In genomic region chr6:56364482-56365313, GRCh38 we compare ENCODE assay signal across 14 cellular contexts.
DNase-seq lines count a peak whose midpoint lies in the region; ATAC-seq and TF ChIP-seq lines count a peak whose summit lies in the region.
"Had no signal": no experiment of that assay in that cellular context is flagged by ENCODE, and none has a peak within 500 bp of the region (broad histone marks: within the 10 kb centered on the region; RNA-seq: fewer than 3 reads in every experiment).

No MANE protein-coding gene starts in this region.

- H4K91ac ChIP-seq in IMR-90 (ENCODE audit: insufficient read depth, low read depth, low read length) (peak overlapping the region; percentile 44; the same call in 1 of the 2 replicates), mesenchymal stem cell (ENCODE audit: low read length) (no peak overlapping the region)

- H3K4me1 ChIP-seq in IMR-90 (ENCODE audit: control insufficient read depth, insufficient read depth, low read length) (0 out of 2 replicates have a peak, but pooled peaks cover 2% of the 10 kb centered on the region), mesenchymal stem cell (ENCODE audit: control insufficient read depth, insufficient read depth, low read depth, low read length) (peaks cover 1% of the 10 kb centered on the region), stomach (peaks cover 0 to 15% (median 7%) of the 10 kb centered on the region in 4 donors)

- dilution Hi-C loops in IMR-90 (cut with HindIII; ENCODE audit: low sequenced_read_pairs, unreplicated experiment), result loop anchor here (25.0 kb wide), 1 partner anchor 223 kb away; no protein-coding TSS in a partner anchor

- TF ChIP-seq CTCF in BJ (IDR thresholded peaks at IDR 0.05; ENCODE audit: insufficient read depth, low read depth, low read length) (no peak), IMR-90 (conservative IDR thresholded peaks at IDR 0.05; ENCODE audit: low read depth, low read length) (no peak), brain (conservative IDR thresholded peaks at IDR 0.05) (no peak), stomach (IDR thresholded peaks at IDR 0.05) (no peak)

- H3K14ac ChIP-seq in IMR-90 (replicated peaks; ENCODE audit: low read depth, low read length) (0 out of 2 replicates have a peak overlapping the region, but pooled peaks have one; percentile 15), mesenchymal stem cell (ENCODE audit: low read length in 2 of 2) (no peak overlapping the region)

- H4K8ac ChIP-seq in IMR-90 (ENCODE audit: low read depth in 2 of 2, low read length in 2 of 2) (no peak overlapping the region), mesenchymal stem cell (ENCODE audit: low read length) (no peak overlapping the region)

- peak overlapping the region in 1 of 5 experiments; percentile 11 for H3K4me3 Mint-ChIP-seq in brain
- H3K4me3 Mint-ChIP-seq: activated B cell treated with CpG ODN at 0.5 μM for 24 hours; effector memory CD8-positive, alpha-beta T cell; stimulated activated naive B cell treated with anti-CD40 and anti-IgM and Interleukin-4, amounts not matched to agents 10 μg/mL and 1 μg/mL and 100 μg/mL, for 72 hours had no signal

- H2BK20ac ChIP-seq in IMR-90 (ENCODE audit: low read depth, low read length), result peak overlapping the region; percentile 38; the same call in 1 of the 2 replicates

- H3K9me3 ChIP-seq in IMR-90 (ENCODE audit: control insufficient read depth, insufficient read depth, low read length), result no peaks in the 10 kb centered on the region
- no peaks in the 10 kb centered on the region for H3K9me3 ChIP-seq in mesenchymal stem cell (ENCODE audit: control insufficient read depth, low read length)
- H3K9me3 ChIP-seq in stomach, result no peaks in the 10 kb centered on the region

- no peak overlapping the region for H2BK120ac ChIP-seq in IMR-90 (ENCODE audit: low read depth, low read length)
- no peak overlapping the region for H2BK120ac ChIP-seq in mesenchymal stem cell (ENCODE audit: low read depth, low read length)

- H3K27ac Mint-ChIP-seq in brain, result peak overlapping the region in 3 of 5 experiments; percentile 11 to 44 (median 14)
- H3K27ac Mint-ChIP-seq: activated B cell treated with CpG ODN at 0.5 μM for 24 hours; effector memory CD8-positive, alpha-beta T cell; stimulated activated naive B cell treated with anti-CD40 and anti-IgM and Interleukin-4, amounts not matched to agents 10 μg/mL and 1 μg/mL and 100 μg/mL, for 72 hours had no signal

- no peak for TF ChIP-seq RAD21 in IMR-90 (IDR thresholded peaks at IDR 0.05; ENCODE audit: low read length)

- H3K36me3 ChIP-seq in BJ (ENCODE audit: control insufficient read depth, insufficient read depth, low read length) (no peaks in the 10 kb centered on the region), IMR-90 (ENCODE audit: control insufficient read depth, insufficient read depth, low read length) (no peaks in the 10 kb centered on the region), mesenchymal stem cell (ENCODE audit: control insufficient read depth in 1 of 2, insufficient read depth in 2 of 2, low read depth in 1 of 2, low read length in 2 of 2) (no peaks in the 10 kb centered on the region), stomach (no peaks in the 10 kb centered on the region)

- CTCF ChIA-PET in BJ (lab: Yijun Ruan, JAX), result interaction anchor here (0.7 to 2.2 kb wide), 8 partner anchors 9 to 231 kb away, joined by 3 to 8 read pairs (median 4); no protein-coding TSS in a partner anchor
- CTCF ChIA-PET in IMR-90 (lab: Yijun Ruan, JAX), result interaction anchor here (0.6 to 0.7 kb wide), 4 partner anchors 9 to 505 kb away, joined by 3 to 5 read pairs (median 4); no protein-coding TSS in a partner anchor

- H4K5ac ChIP-seq in IMR-90 (ENCODE audit: low read depth, low read length), result no peak overlapping the region

- H2BK5ac ChIP-seq in IMR-90 (ENCODE audit: low read depth, low read length, poor library complexity, severe bottlenecking), result no peak overlapping the region
- no peak overlapping the region for H2BK5ac ChIP-seq in mesenchymal stem cell (ENCODE audit: low read depth, low read length, poor library complexity, severe bottlenecking)

- H3K79me1 ChIP-seq in IMR-90 (ENCODE audit: low read depth in 1 of 2, low read length in 2 of 2) (no peaks in the 10 kb centered on the region), mesenchymal stem cell (replicated peaks; ENCODE audit: low read length, poor library complexity, severe bottlenecking) (no peaks in the 10 kb centered on the region)

- H3K9me1 ChIP-seq in IMR-90 (ENCODE audit: insufficient read depth, low read length), result no peaks in the 10 kb centered on the region

- H3K27ac ChIP-seq in IMR-90 (ENCODE audit: insufficient read depth, low read length) (no peak overlapping the region), mesenchymal stem cell (ENCODE audit: low read length, poor library complexity, severe bottlenecking) (no peak overlapping the region), stomach (peak overlapping the region in 1 of 5 donors; percentile 10)

- POLR2A ChIA-PET in BJ (lab: Charles Lee), result no interaction called here
- POLR2A ChIA-PET in IMR-90 (lab: Charles Lee; ENCODE audit: unreplicated experiment), result no interaction called here

- WGBS in IMR-90 (ENCODE audit: extremely low coverage in 2 of 2, insufficient read length in 1 of 2), 2 experiments, result no CpG with 5 or more reads among the region's 2 CpGs
- WGBS in mesenchymal stem cell, result 34% methylated on average over 2 of the region's 2 CpGs
- 38 to 54% (median 49%) methylated on average over 2 of the region's 2 CpGs for WGBS in stomach, 5 donors

- H3K56ac ChIP-seq in IMR-90 (ENCODE audit: extremely low read depth, insufficient read depth, low read length), result no peak overlapping the region

- DNase-seq in BJ (ENCODE audit: low read depth), result peak; percentile 49
- DNase-seq in IMR-90, result peak; percentile 78
- DNase-seq in mesenchymal stem cell, result peak; percentile 56
- no peak for DNase-seq in NCI-H2081 treated with DMSO at 0.1 percent for 48 hours (lab: John Stamatoyannopoulos, UW)
- no peak for DNase-seq in NAMALWA (ENCODE audit: low spot score)
- no peak for DNase-seq in C1 segment of cervical spinal cord (lab: John Stamatoyannopoulos, UW)
- no peak for DNase-seq in stomach
- DNase-seq: activated B cell treated with CpG ODN at 0.5 μM for 24 hours; effector memory CD8-positive, alpha-beta T cell; NCI-H526; posterior cingulate gyrus; stimulated activated CD4-positive, alpha-beta T cell treated with anti-CD3 and anti-CD28 coated beads, Interleukin-1b, Interleukin-23, amount 100 ng/mL, for 48 hours; stimulated activated naive B cell treated with anti-CD40 and anti-IgM and Interleukin-4, amounts not matched to agents 10 μg/mL and 1 μg/mL and 100 μg/mL, for 72 hours had no signal

- H3K27me3 Mint-ChIP-seq in brain, result no peaks in the 10 kb centered on the region
- H3K27me3 Mint-ChIP-seq: activated B cell treated with CpG ODN at 0.5 μM for 24 hours; effector memory CD8-positive, alpha-beta T cell had no signal

- in situ Hi-C loops in IMR-90 (cut with MboI; ENCODE audit: low sequenced_read_pairs), result loop anchor here (5.0 to 25.0 kb wide), 2 partner anchors 228 to 498 kb away; no protein-coding TSS in a partner anchor

- peaks cover 34% of the 10 kb centered on the region for H3K4me1 Mint-ChIP-seq in brain
- H3K4me1 Mint-ChIP-seq: activated B cell treated with CpG ODN at 0.5 μM for 24 hours; stimulated activated naive B cell treated with anti-CD40 and anti-IgM and Interleukin-4, amounts not matched to agents 10 μg/mL and 1 μg/mL and 100 μg/mL, for 72 hours had no signal

- TF ChIP-seq POLR2A in IMR-90 (IDR thresholded peaks at IDR 0.05; ENCODE audit: low read depth, low read length) (no peak), stomach (IDR thresholded peaks at IDR 0.05) (no peak)

- intact Hi-C loops in IMR-90 (cut with micrococcal nuclease) (no loop called here), stomach (cut with DNase I; ENCODE audit: low total_unique reads) (no loop called here)

- H3K4me3 ChIP-seq in BJ (ENCODE audit: low read depth, low read length) (no peak overlapping the region), IMR-90 (ENCODE audit: insufficient read depth, low read depth, low read length) (no peak overlapping the region), mesenchymal stem cell (ENCODE audit: insufficient read depth in 1 of 2, low read depth in 1 of 2, low read length in 2 of 2) (no peak overlapping the region), stomach (no peak overlapping the region)

- no peaks in the 10 kb centered on the region for H3K27me3 ChIP-seq in BJ (ENCODE audit: control insufficient read depth, insufficient read depth, low read length)
- no peaks in the 10 kb centered on the region for H3K27me3 ChIP-seq in IMR-90 (ENCODE audit: control insufficient read depth, insufficient read depth, low read length)
- no peaks in the 10 kb centered on the region for H3K27me3 ChIP-seq in mesenchymal stem cell (ENCODE audit: control insufficient read depth in 1 of 2, insufficient read depth in 1 of 2, low read length in 2 of 2)
- no peaks in the 10 kb centered on the region for H3K27me3 ChIP-seq in stomach

- H3K4me2 ChIP-seq in IMR-90 (ENCODE audit: low read depth, low read length), result no peak overlapping the region
- H3K4me2 ChIP-seq in mesenchymal stem cell (ENCODE audit: low read length, poor library complexity, severe bottlenecking), result no peak overlapping the region

- H2AFZ ChIP-seq in IMR-90 (replicated peaks; ENCODE audit: low read length, poor library complexity) (no peak overlapping the region), mesenchymal stem cell (ENCODE audit: low read depth, low read length) (no peak overlapping the region)

- ATAC-seq in IMR-90 (ENCODE audit: low read depth), result peak; percentile 96
- ATAC-seq: effector memory CD8-positive, alpha-beta T cell; stimulated activated naive B cell treated with anti-CD40 and anti-IgM and Interleukin-4, amounts not matched to agents 10 μg/mL and 1 μg/mL and 100 μg/mL, for 72 hours had no signal

- no peak overlapping the region for H3K23ac ChIP-seq in IMR-90 (ENCODE audit: low read depth, low read length)
- H3K23ac ChIP-seq in mesenchymal stem cell (ENCODE audit: low read length in 2 of 2), result no peak overlapping the region

- no TSS peak for BruUV-seq in IMR-90 (replicated peaks; lab: Mats Ljungman, UMichigan)

- no peak overlapping the region for H3K9ac ChIP-seq in IMR-90 (ENCODE audit: low read depth, low read length)
- peak overlapping the region; percentile 10 for H3K9ac ChIP-seq in mesenchymal stem cell (ENCODE audit: low read length)

- H2BK12ac ChIP-seq in mesenchymal stem cell (ENCODE audit: low read length in 2 of 2), result no peak overlapping the region

- TF ChIP-seq EP300 in stomach (IDR thresholded peaks at IDR 0.05), result no peak

- H3K4ac ChIP-seq in IMR-90 (ENCODE audit: low read depth, low read length) (no peak overlapping the region), mesenchymal stem cell (ENCODE audit: low read depth in 1 of 2, low read length in 2 of 2) (peak overlapping the region in 1 of 2 experiments; percentile 64)

- H2AK5ac ChIP-seq in IMR-90 (ENCODE audit: low read depth, low read length) (0 out of 2 replicates have a peak overlapping the region, but pooled peaks have one; percentile 58), mesenchymal stem cell (ENCODE audit: low read length, severe bottlenecking) (no peak overlapping the region)

- no peaks in the 10 kb centered on the region for H4K20me1 ChIP-seq in IMR-90 (ENCODE audit: insufficient read depth, low read length)

- no peaks in the 10 kb centered on the region for H3K36me3 Mint-ChIP-seq in brain
- H3K36me3 Mint-ChIP-seq: stimulated activated naive B cell treated with anti-CD40 and anti-IgM and Interleukin-4, amounts not matched to agents 10 μg/mL and 1 μg/mL and 100 μg/mL, for 72 hours had no signal

- H3K9me3 Mint-ChIP-seq in brain, result no peaks in the 10 kb centered on the region
- H3K9me3 Mint-ChIP-seq: activated B cell treated with CpG ODN at 0.5 μM for 24 hours; effector memory CD8-positive, alpha-beta T cell; stimulated activated naive B cell treated with anti-CD40 and anti-IgM and Interleukin-4, amounts not matched to agents 10 μg/mL and 1 μg/mL and 100 μg/mL, for 72 hours had no signal

- H3K18ac ChIP-seq in IMR-90 (ENCODE audit: low read depth, low read length) (peak overlapping the region; percentile 46; the same call in 1 of the 2 replicates), mesenchymal stem cell (ENCODE audit: low read depth in 1 of 2, low read length in 2 of 2) (peak overlapping the region; percentile 1 to 15)

- H2BK15ac ChIP-seq in IMR-90 (ENCODE audit: low read depth, low read length) (0 out of 3 replicates have a peak overlapping the region, but pooled peaks have one; percentile 17), mesenchymal stem cell (ENCODE audit: low read depth, poor library complexity, severe bottlenecking) (no peak overlapping the region)

- no peak overlapping the region for H2AK9ac ChIP-seq in IMR-90 (replicated peaks; ENCODE audit: low read depth, low read length, poor library complexity)

Comparison
In these comparisons a context has a peak if more than half of its experiments do, and no peak if none do; other contexts are left out.
1. DNase-seq: peak in BJ (single experiment), IMR-90 (single experiment) and mesenchymal stem cell (single experiment); none in NCI-H2081 treated with DMSO at 0.1 percent for 48 hours (single experiment), NAMALWA (single experiment), C1 segment of cervical spinal cord (0 of 14) and stomach (single experiment).